17 cellular contexts compared by ENCODE assay signal in the genomic region with DNA sequence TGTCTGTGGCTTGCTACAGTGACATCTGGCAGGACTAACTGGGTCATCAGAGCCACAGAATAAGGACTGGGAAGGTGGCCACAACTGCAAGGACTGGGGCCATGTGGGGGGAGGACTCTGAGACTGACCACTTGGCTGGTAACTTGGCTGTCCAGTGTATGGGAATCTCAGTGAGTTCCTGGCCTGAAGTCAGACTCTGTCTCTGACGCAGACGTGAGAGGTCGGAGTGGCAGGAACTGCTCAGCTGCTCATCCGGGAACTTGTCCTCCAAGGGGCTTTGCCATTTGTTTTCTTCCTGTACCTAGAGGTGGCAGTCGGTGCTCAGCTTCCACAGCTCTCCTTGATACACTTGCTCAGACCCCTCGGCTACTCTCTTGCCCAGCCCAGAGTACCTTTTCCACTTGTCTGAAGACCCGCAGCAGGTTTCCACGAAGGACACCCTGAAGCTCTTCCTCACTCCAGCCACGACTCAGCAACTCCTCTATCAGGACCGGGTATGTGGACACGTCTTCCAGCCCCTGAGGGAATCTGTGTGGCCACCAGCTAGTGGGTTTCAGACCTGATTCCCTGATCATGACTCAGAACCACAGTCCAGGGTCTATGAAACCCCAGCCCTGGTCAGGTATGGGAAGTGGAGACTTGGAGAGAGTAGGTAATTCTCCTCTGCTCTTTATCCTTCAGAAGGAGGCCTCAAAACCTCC. TPM values are rescaled to one million over a fixed set of nuclear protein-coding genes. Genes with fewer than 3 reads are reported as not detected.
DNase-seq lines count a peak whose midpoint lies in the region; ATAC-seq and TF ChIP-seq lines count a peak whose summit lies in the region.
"Had no signal": no experiment of that assay in that cellular context is flagged by ENCODE, and none has a peak within 500 bp of the region (broad histone marks: within the 10 kb centered on the region; RNA-seq: fewer than 3 reads in every experiment).

No MANE protein-coding gene starts in this region.

- ATAC-seq in T-cell (replicated peaks in 1 of 4): no peak
- ATAC-seq in Right ventricle myocardium superior (ENCODE audit: poor library complexity): peak; percentile 40
- no peak for ATAC-seq in HG03457 (IDR thresholded peaks at IDR 0.05; ENCODE audit: unreplicated experiment)
- no peak for ATAC-seq in HG02798 (IDR thresholded peaks at IDR 0.05; ENCODE audit: poor library complexity, unreplicated experiment)
- ATAC-seq: esophagus mucosa had no signal

- H2BK5ac ChIP-seq in neuronal stem cell (ENCODE audit: low read length): no peak overlapping the region

- peaks cover 0 to 4% of the 10 kb centered on the region in 2 donors for H3K4me1 ChIP-seq in neuronal stem cell (ENCODE audit: control insufficient read depth in 2 of 2, insufficient read depth in 1 of 2, low read depth in 1 of 2, low read length in 2 of 2)
- H3K4me1 ChIP-seq: prostate gland had no signal

- POLR2A ChIA-PET in T-cell (lab: Charles Lee): interaction anchor here (0.5 to 0.6 kb wide), 3 partner anchors 11 to 105 kb away, joined by 3 to 14 read pairs (median 4); no protein-coding TSS in a partner anchor

- no peak overlapping the region for H3K4ac ChIP-seq in neuronal stem cell (ENCODE audit: low read length)

- H4K91ac ChIP-seq in neuronal stem cell (ENCODE audit: low read depth, low read length, poor library complexity): no peak overlapping the region

- no peaks in the 10 kb centered on the region for H3K27me3 Mint-ChIP-seq in T-cell
- peaks cover 6% of the 10 kb centered on the region for H3K27me3 Mint-ChIP-seq in glutamatergic neuron (ENCODE audit: unreplicated experiment)

- H3K79me1 ChIP-seq in neuronal stem cell (ENCODE audit: low read depth, low read length): peaks cover 2% of the 10 kb centered on the region

- H2BK12ac ChIP-seq in neuronal stem cell (ENCODE audit: low read length): no peak overlapping the region

- CTCF ChIA-PET in T-cell (lab: Charles Lee): interaction anchor here in 1 of 2 donors (0.6 kb wide), 1 partner anchor 46 kb away, joined by 5 read pairs; no protein-coding TSS in a partner anchor

- no peak overlapping the region for H4K8ac ChIP-seq in neuronal stem cell (ENCODE audit: low read depth, low read length)

- H2AK5ac ChIP-seq in neuronal stem cell (ENCODE audit: low read depth, low read length): no peak overlapping the region

- no peak for TF ChIP-seq CTCF in glutamatergic neuron (IDR thresholded peaks at IDR 0.05; ENCODE audit: partially characterized antibody, unreplicated experiment)

- H3K4me3 Mint-ChIP-seq in T-cell (no peak overlapping the region), glutamatergic neuron (ENCODE audit: unreplicated experiment) (no peak overlapping the region)
- H3K4me3 Mint-ChIP-seq: brain had no signal

- peaks cover 0 to 28% (median 3%) of the 10 kb centered on the region in 3 experiments for H3K27me3 ChIP-seq in neuronal stem cell (ENCODE audit: control insufficient read depth in 3 of 3, insufficient read depth in 3 of 3, low read depth in 1 of 3, low read length in 3 of 3)
- H3K27me3 ChIP-seq: MG63 had no signal

- H3K18ac ChIP-seq in neuronal stem cell (ENCODE audit: low read length): no peak overlapping the region

- no peak overlapping the region for H2BK15ac ChIP-seq in neuronal stem cell (ENCODE audit: low read length)

- H3K27ac ChIP-seq in neuronal stem cell (replicated peaks; ENCODE audit: low read length): no peak overlapping the region
- H3K27ac ChIP-seq: prostate gland had no signal

- H3K9me3 Mint-ChIP-seq in T-cell (no peaks in the 10 kb centered on the region), glutamatergic neuron (ENCODE audit: unreplicated experiment) (peaks cover 11% of the 10 kb centered on the region)
- H3K9me3 Mint-ChIP-seq: brain had no signal

- H3K36me3 ChIP-seq in neuronal stem cell (replicated peaks in 1 of 2; ENCODE audit: control insufficient read depth in 2 of 2, insufficient read depth in 2 of 2, low read length in 2 of 2): no peaks in the 10 kb centered on the region
- H3K36me3 ChIP-seq: MG63, prostate gland had no signal

- peak; percentile 75 for DNase-seq in ELR (ENCODE audit: low read depth)
- no peak for DNase-seq in T-cell
- no peak for DNase-seq in Right ventricle myocardium superior
- DNase-seq in neuronal stem cell (ENCODE audit: low spot score): no peak
- DNase-seq in glutamatergic neuron: no peak
- DNase-seq in NCI-H1694 (lab: John Stamatoyannopoulos, UW): no peak
- DNase-seq: Calu3, MG63, NCI-H748 treated with DMSO at 0.1 percent for 48 hours, SK-N-SH had no signal

- no CpG with 5 or more reads among the region's 11 CpGs for WGBS in neuronal stem cell (ENCODE audit: extremely low coverage in 2 of 2, insufficient read length in 2 of 2, insufficient replicate concordance in 1 of 2), 2 donors

- no peak overlapping the region for H3K4me3 ChIP-seq in neuronal stem cell (ENCODE audit: low read length in 2 of 2)
- H3K4me3 ChIP-seq: MG63, prostate gland had no signal

- H3K36me3 Mint-ChIP-seq in T-cell (peaks cover 7% of the 10 kb centered on the region), glutamatergic neuron (ENCODE audit: unreplicated experiment) (peaks cover 5% of the 10 kb centered on the region)
- H3K36me3 Mint-ChIP-seq: brain had no signal

- no peak overlapping the region for H3K9ac ChIP-seq in neuronal stem cell (ENCODE audit: low read depth, low read length, poor library complexity)
- H3K9ac ChIP-seq: SK-N-SH had no signal

- H2AFZ ChIP-seq in neuronal stem cell (ENCODE audit: low read length): peak overlapping the region; percentile 12

- H3K14ac ChIP-seq in neuronal stem cell (ENCODE audit: low read length): no peak overlapping the region

- intact Hi-C loops in Right ventricle myocardium superior (cut with DNase I): no loop called here

- peaks cover 0 to 4% of the 10 kb centered on the region in 2 donors for H3K9me3 ChIP-seq in neuronal stem cell (replicated peaks in 1 of 2; ENCODE audit: control insufficient read depth in 2 of 2, insufficient read depth in 1 of 2, low read depth in 1 of 2, low read length in 2 of 2)
- H3K9me3 ChIP-seq: MG63, prostate gland, SK-N-SH had no signal

- no peak overlapping the region for H3K23ac ChIP-seq in neuronal stem cell (ENCODE audit: low read depth, low read length, poor library complexity)

- no peak overlapping the region for H2BK120ac ChIP-seq in neuronal stem cell (ENCODE audit: low read depth, low read length)

- H3K27ac Mint-ChIP-seq in T-cell (peak overlapping the region; percentile 80 to 82), glutamatergic neuron (ENCODE audit: unreplicated experiment) (no peak overlapping the region)

- H3K4me1 Mint-ChIP-seq in T-cell (peaks cover 23 to 42% (median 29%) of the 10 kb centered on the region in 3 donors), glutamatergic neuron (ENCODE audit: low read depth, unreplicated experiment) (peaks cover 2% of the 10 kb centered on the region)
- H3K4me1 Mint-ChIP-seq: brain had no signal

- H3K4me2 ChIP-seq in neuronal stem cell (ENCODE audit: insufficient read depth, low read length, poor library complexity, severe bottlenecking): no peak overlapping the region
- H3K4me2 ChIP-seq: SK-N-SH had no signal

RNA-seq across cellular contexts. Expression of a gene that starts 7.3 kb away (rescaled TPM):
- 1 to 10 TPM in 4 of 5 donors, under 1 TPM in 1; 0.48 to 1.5 (median 1.1) TPM for total RNA-seq in T-cell
- not detected for total RNA-seq in Right ventricle myocardium superior
- 0.56 TPM for polyA plus RNA-seq in neuronal stem cell (2013, experiment 1 of 2)
- 0.29 TPM for polyA plus RNA-seq in neuronal stem cell (2013, experiment 2 of 2)
- total RNA-seq in glutamatergic neuron (ENCODE audit: unreplicated experiment): not detected
- total RNA-seq: Calu3, ureter had no signal
- polyA plus RNA-seq: keratinocyte, SK-N-SH had no signal

RNA-seq across cellular contexts. Expression of a gene that starts 11.7 kb away (rescaled TPM):
- total RNA-seq in T-cell (100 to 1,000 TPM in 3 of 5 donors, 10 to 100 TPM in 2; 51.5 to 122 (median 100) TPM), Right ventricle myocardium superior (1.1 TPM), glutamatergic neuron (ENCODE audit: unreplicated experiment) (not detected)
- not detected for polyA plus RNA-seq in neuronal stem cell (2013, experiment 1 of 2)
- polyA plus RNA-seq in neuronal stem cell (2013, experiment 2 of 2): not detected
- total RNA-seq: Calu3 had no signal
- polyA plus RNA-seq: keratinocyte, SK-N-SH had no signal

RNA-seq across cellular contexts. Expression of a gene that starts 19.2 kb away (rescaled TPM):
- total RNA-seq in T-cell (10 to 100 TPM; 23.3 to 39.6 (median 33.7) TPM), Right ventricle myocardium superior (84.3 TPM), glutamatergic neuron (ENCODE audit: unreplicated experiment) (19.9 TPM)
- 34.0 TPM for polyA plus RNA-seq in neuronal stem cell (2013, experiment 1 of 2)
- polyA plus RNA-seq in neuronal stem cell (2013, experiment 2 of 2): 32.4 TPM

RNA-seq across cellular contexts. Expression of a gene that starts 28.1 kb away (rescaled TPM):
- total RNA-seq in T-cell (not detected), Right ventricle myocardium superior (not detected), glutamatergic neuron (ENCODE audit: unreplicated experiment) (not detected)
- not detected for polyA plus RNA-seq in neuronal stem cell (2013, experiment 1 of 2)
- polyA plus RNA-seq in neuronal stem cell (2013, experiment 2 of 2): not detected
- total RNA-seq: Calu3, esophagus mucosa, ureter had no signal
- polyA plus RNA-seq: SK-N-SH had no signal

RNA-seq across cellular contexts. Expression of a gene that starts 35.4 kb away (rescaled TPM):
- 10 to 100 TPM; 15.5 to 21.0 (median 17.6) TPM for total RNA-seq in T-cell
- 7.2 TPM for total RNA-seq in Right ventricle myocardium superior
- polyA plus RNA-seq in neuronal stem cell (2013, experiment 1 of 2): 5.3 TPM
- polyA plus RNA-seq in neuronal stem cell (2013, experiment 2 of 2): 5.0 TPM
- 6.7 TPM for total RNA-seq in glutamatergic neuron (ENCODE audit: unreplicated experiment)

Comparison
In these comparisons a context has a peak if more than half of its experiments do, and no peak if none do; other contexts are left out.
1. RNA of a gene that starts 11.7 kb away (total RNA-seq): 51.5 to 122 TPM in T-cell; 1.1 TPM in Right ventricle myocardium superior (single experiment) and not detected in glutamatergic neuron (single experiment); every median in the first group is over 10 times any median in the second.